8 cellular contexts compared by ENCODE assay signal in genomic region chr9:35907732-35908483, GRCh38. TPM values are rescaled to one million over a fixed set of nuclear protein-coding genes. Genes with fewer than 3 reads are reported as not detected.
DNase-seq lines count a peak whose midpoint lies in the region; ATAC-seq and TF ChIP-seq lines count a peak whose summit lies in the region.

No MANE protein-coding gene starts in this region.

- DNase-seq in AG08395 (ENCODE audit: low spot score) (peak; percentile 84), SK-N-SH (peak; percentile 86), esophagus muscularis mucosa (ENCODE audit: extremely low spot score) (no peak), activated T-cell treated with anti-CD3 and anti-CD28 coated beads for 4 hours (no peak), DMS114 treated with DMSO at 0.1 percent for 48 hours (lab: John Stamatoyannopoulos, UW; ENCODE audit: unreplicated experiment) (no peak)

- CTCF ChIA-PET in HEK293 (lab: Yijun Ruan, JAX) (interaction anchor here (0.6 to 7.1 kb wide), 12 partner anchors 13 to 296 kb away, joined by 3 to 85 read pairs (median 3); partner anchors contain the start of gene SPAG8), SK-N-SH (lab: Yijun Ruan, JAX) (interaction anchor here (1.0 to 7.0 kb wide), 6 partner anchors 11 to 116 kb away, joined by 3 to 94 read pairs (median 4); no protein-coding TSS in a partner anchor)

- peaks cover 37% of the 10 kb centered on the region for H3F3A ChIP-seq in SK-N-SH (replicated peaks; ENCODE audit: insufficient read depth)

- TF ChIP-seq CTCF in HEK293 (tag by site-specific recombination; IDR thresholded peaks at IDR 0.05) (no peak), SK-N-SH (IDR thresholded peaks at IDR 0.05) (no peak), esophagus muscularis mucosa (IDR thresholded peaks at IDR 0.05) (no peak)

- no peaks in the 10 kb centered on the region for H3K27me3 ChIP-seq in SK-N-SH (ENCODE audit: insufficient read depth)
- H3K27me3 ChIP-seq in esophagus muscularis mucosa = no peaks in the 10 kb centered on the region
- H3K27me3 ChIP-seq in muscle layer of duodenum (ENCODE audit: low read depth, low read length) = no peaks in the 10 kb centered on the region

- H3K4me2 ChIP-seq in SK-N-SH = peak overlapping the region; percentile 50

- TF ChIP-seq EP300 in SK-N-SH (IDR thresholded peaks at IDR 0.05; ENCODE audit: borderline replicate concordance in 1 of 2, low read depth in 1 of 2, low read length in 1 of 2) = no peak; a peak in 1 of 4 replicates
- no peak for TF ChIP-seq EP300 in esophagus muscularis mucosa (IDR thresholded peaks at IDR 0.05)

- H3K27ac ChIP-seq in HEK293 (ENCODE audit: extremely low read depth, low read depth, low read length) (peak overlapping the region; percentile 48), SK-N-SH (ENCODE audit: low read depth in 2 of 2, low read length in 1 of 2) (peak overlapping the region; percentile 89 to 98), esophagus muscularis mucosa (replicated peaks in 1 of 4) (peak overlapping the region; percentile 91 to 97 (median 93)), muscle layer of duodenum (ENCODE audit: low read length) (peak overlapping the region; percentile 88)

- no peaks in the 10 kb centered on the region; the same call in 1 of the 2 replicates for H3K79me2 ChIP-seq in SK-N-SH (ENCODE audit: insufficient read depth)

- peak overlapping the region; percentile 68 for H3K9ac ChIP-seq in SK-N-SH

- ATAC-seq in HG03432 (IDR thresholded peaks at IDR 0.05; ENCODE audit: unreplicated experiment) = no peak

- no peak overlapping the region for H3K4me3 ChIP-seq in HEK293 (ENCODE audit: low read depth, low read length)
- H3K4me3 ChIP-seq in SK-N-SH (ENCODE audit: low read depth in 2 of 2, low read length in 1 of 2) = no peak overlapping the region
- peak overlapping the region; percentile 43 to 60 (median 48) for H3K4me3 ChIP-seq in esophagus muscularis mucosa
- H3K4me3 ChIP-seq in muscle layer of duodenum (ENCODE audit: low read depth in 1 of 2, low read length in 2 of 2) = peak overlapping the region; percentile 18 to 39

- no peaks in the 10 kb centered on the region for H3K9me2 ChIP-seq in SK-N-SH

- no peak for TF ChIP-seq POLR2A in esophagus muscularis mucosa (IDR thresholded peaks at IDR 0.05; ENCODE audit: low read depth)

- no peaks in the 10 kb centered on the region for H4K20me1 ChIP-seq in SK-N-SH (ENCODE audit: insufficient read depth)

- H3K36me3 ChIP-seq in HEK293 (ENCODE audit: control insufficient read depth in 2 of 2, insufficient read depth in 1 of 2, low read length in 2 of 2) (no peaks in the 10 kb centered on the region), SK-N-SH (replicated peaks in 1 of 2; ENCODE audit: control insufficient read depth in 1 of 2, insufficient read depth in 2 of 2, low read length in 1 of 2) (no peaks in the 10 kb centered on the region), esophagus muscularis mucosa (no peaks in the 10 kb centered on the region), muscle layer of duodenum (ENCODE audit: control insufficient read depth in 1 of 2, insufficient read depth in 2 of 2, low read length in 2 of 2) (peaks cover 0 to 4% of the 10 kb centered on the region in 2 donors)

- 40% methylated on average over 13 of the region's 13 CpGs for WGBS in SK-N-SH (ENCODE audit: low lambda C conversion rate)
- 22% methylated on average over 13 of the region's 13 CpGs for WGBS in esophagus muscularis mucosa

- no peaks in the 10 kb centered on the region for H3K9me3 ChIP-seq in HEK293 (ENCODE audit: control insufficient read depth, insufficient read depth, low read depth, low read length)
- H3K9me3 ChIP-seq in SK-N-SH = no peaks in the 10 kb centered on the region
- no peaks in the 10 kb centered on the region for H3K9me3 ChIP-seq in esophagus muscularis mucosa
- H3K9me3 ChIP-seq in muscle layer of duodenum (ENCODE audit: control insufficient read depth in 1 of 2, low read length in 2 of 2) = no peaks in the 10 kb centered on the region

- POLR2A ChIA-PET in HEK293 (lab: Yijun Ruan, JAX) (interaction anchor here (1.0 to 1.1 kb wide), 2 partner anchors 30 to 151 kb away, joined by 3 read pairs; no protein-coding TSS in a partner anchor), SK-N-SH (lab: Yijun Ruan, JAX) (no interaction called here)

- intact Hi-C loops in esophagus muscularis mucosa (cut with DNase I) = no loop called here

- no peak for TF ChIP-seq RAD21 in SK-N-SH (IDR thresholded peaks at IDR 0.05; ENCODE audit: low read length)

- peak overlapping the region; percentile 47; the same call in 1 of the 2 replicates for H2AFZ ChIP-seq in SK-N-SH (ENCODE audit: low read depth)

- H3K4me1 ChIP-seq in HEK293 (ENCODE audit: control insufficient read depth, insufficient read depth, low read length) (peaks cover 10% of the 10 kb centered on the region), SK-N-SH (ENCODE audit: control insufficient read depth in 1 of 2, insufficient read depth in 2 of 2, low read depth in 1 of 2, low read length in 1 of 2) (peaks cover 38 to 46% of the 10 kb centered on the region in 2 experiments; a peak in 3 of 4 replicates), esophagus muscularis mucosa (peaks cover 78 to 90% (median 84%) of the 10 kb centered on the region in 4 donors), muscle layer of duodenum (ENCODE audit: control insufficient read depth in 1 of 2, insufficient read depth in 2 of 2, low read length in 2 of 2) (peaks cover 48 to 69% of the 10 kb centered on the region in 2 donors)

TF ChIP-seq in HEK293, 187 proteins besides CTCF, POLR2A, EP300 and RAD21 (continues in another document):
- peak; percentile 46 for TF ChIP-seq ZBTB20 (tag by site-specific recombination; IDR thresholded peaks at IDR 0.05)
- peak; percentile 38 for TF ChIP-seq EGR2 (tag by site-specific recombination; IDR thresholded peaks at IDR 0.05; ENCODE audit: low read depth)
- TF ChIP-seq GLIS2 (tag by site-specific recombination; IDR thresholded peaks at IDR 0.05) = 0 out of 2 replicates have a peak, but pooled peaks have one; percentile 14
- TF ChIP-seq ZEB2 (tag by site-specific recombination; IDR thresholded peaks at IDR 0.05) = no peak
- TF ChIP-seq ZNF266 (tag by site-specific recombination; IDR thresholded peaks at IDR 0.05; ENCODE audit: low read depth) = no peak
- TF ChIP-seq ZNF488 (tag by site-specific recombination; IDR thresholded peaks at IDR 0.05) = no peak
- TF ChIP-seq ZFP3 (tag by site-specific recombination; IDR thresholded peaks at IDR 0.05; ENCODE audit: low read depth) = no peak
- no peak for TF ChIP-seq ZFHX2 (tag by site-specific recombination; conservative IDR thresholded peaks at IDR 0.05)
- TF ChIP-seq ZNF24 (tag by site-specific recombination; IDR thresholded peaks at IDR 0.05) = no peak
- TF ChIP-seq RBAK (tag by site-specific recombination; IDR thresholded peaks at IDR 0.05) = no peak

TF ChIP-seq in SK-N-SH, 30 proteins besides CTCF, POLR2A, EP300 and RAD21 (continues in another document):
- TF ChIP-seq MEF2A (IDR thresholded peaks at IDR 0.05; ENCODE audit: borderline replicate concordance, low read depth) = no peak
- peak; percentile 59; the same call in 1 of the 2 replicates for TF ChIP-seq ELF1 (IDR thresholded peaks at IDR 0.05)
- peak; percentile 79 for TF ChIP-seq FOSL2 (IDR thresholded peaks at IDR 0.05; ENCODE audit: borderline replicate concordance, low read depth)
- peak; percentile 71 for TF ChIP-seq GABPA (IDR thresholded peaks at IDR 0.05; ENCODE audit: low read depth)
- TF ChIP-seq TEAD4 (IDR thresholded peaks at IDR 0.05; ENCODE audit: borderline replicate concordance, insufficient read depth) = 0 out of 2 replicates have a peak, but pooled peaks have one; percentile 23
- peak; percentile 80 for TF ChIP-seq CHD2 (IDR thresholded peaks at IDR 0.05; ENCODE audit: low read length, partially characterized antibody)
- no peak for TF ChIP-seq POLR2AphosphoS5 (IDR thresholded peaks at IDR 0.05; ENCODE audit: low read depth, low read length)
- peak; percentile 82 for TF ChIP-seq NFIC (IDR thresholded peaks at IDR 0.05; ENCODE audit: borderline replicate concordance)
- no peak for TF ChIP-seq RFX5 (IDR thresholded peaks at IDR 0.05; ENCODE audit: low read length)
- peak; percentile 55 for TF ChIP-seq TCF12 (IDR thresholded peaks at IDR 0.05)

RNA-seq across cellular contexts. Expression of gene SPAAR, which starts 1.4 kb away (rescaled TPM):
- polyA plus RNA-seq in SK-N-SH (2012; rRNA removed) = 0.11 and 0.13 TPM in 2 replicates
- polyA plus RNA-seq in SK-N-SH (2012; cell fraction: cytosol; rRNA removed) = 0.04 and 0.07 TPM in 2 replicates
- polyA plus RNA-seq in SK-N-SH (2012; cell fraction: nucleus; rRNA removed) = 0.23 and 0.24 TPM in 2 replicates
- total RNA-seq in esophagus muscularis mucosa = 1 to 10 TPM; 2.1 to 5.7 (median 2.8) TPM

RNA-seq across cellular contexts. Expression of gene HRCT1, which starts 1.9 kb away (rescaled TPM):
- 2.0 and 3.0 TPM in 2 replicates for polyA plus RNA-seq in SK-N-SH (2012; rRNA removed)
- 1.9 and 2.0 TPM in 2 replicates for polyA plus RNA-seq in SK-N-SH (2012; cell fraction: cytosol; rRNA removed)
- 1.5 and 2.7 TPM in 2 replicates for polyA plus RNA-seq in SK-N-SH (2012; cell fraction: nucleus; rRNA removed)
- total RNA-seq in esophagus muscularis mucosa = 10 to 100 TPM in 2 of 4 donors, 1 to 10 TPM in 2; 3.7 to 53.0 (median 15.6) TPM

RNA-seq across cellular contexts. Expression of gene OR13J1, which starts 37.7 kb away (rescaled TPM):
- polyA plus RNA-seq in SK-N-SH (2012; rRNA removed) = not detected in 2 replicates
- not detected in 2 replicates for polyA plus RNA-seq in SK-N-SH (2012; cell fraction: cytosol; rRNA removed)
- not detected in 2 replicates for polyA plus RNA-seq in SK-N-SH (2012; cell fraction: nucleus; rRNA removed)
- not detected for total RNA-seq in esophagus muscularis mucosa

RNA-seq across cellular contexts. Expression of gene OR2S2, which starts 50.0 kb away (rescaled TPM):
- polyA plus RNA-seq in SK-N-SH (2012; rRNA removed) = 0.16 TPM in 1 of 2 replicates, not detected in the other
- polyA plus RNA-seq in SK-N-SH (2012; cell fraction: cytosol; rRNA removed) = 0.04 and 0.09 TPM in 2 replicates
- 0.12 and 0.30 TPM in 2 replicates for polyA plus RNA-seq in SK-N-SH (2012; cell fraction: nucleus; rRNA removed)
- not detected for total RNA-seq in esophagus muscularis mucosa

Comparison
In these comparisons a context has a peak if more than half of its experiments do, and no peak if none do; other contexts are left out.
1. DNase-seq: peak in AG08395 (single experiment) and SK-N-SH (single experiment); none in esophagus muscularis mucosa (single experiment), activated T-cell treated with anti-CD3 and anti-CD28 coated beads for 4 hours (single experiment) and DMS114 treated with DMSO at 0.1 percent for 48 hours (single experiment).
2. H3K4me3 ChIP-seq: peak in esophagus muscularis mucosa (4 of 4) and muscle layer of duodenum (2 of 2); none in HEK293 (single experiment) and SK-N-SH (0 of 2).
3. Peak in every context shown above with its lines, with median percentiles within 50 percentile points of each other: H3K27ac ChIP-seq.